In genomic region chr12:19398376-19399363, GRCh38 we compare ENCODE assay signal across 1 cellular context.
TF ChIP-seq lines count a peak whose summit lies in the region.

No MANE protein-coding gene starts in this region.

TF ChIP-seq in GM23338, 12 proteins besides CTCF, POLR2A, EP300 and RAD21 (continued from another document):
- TF ChIP-seq ZNF462 (CRISPR knock-in tag; IDR thresholded peaks at IDR 0.05) (no peak), ETS1 (IDR thresholded peaks at IDR 0.05) (no peak), STAT1 (IDR thresholded peaks at IDR 0.05; ENCODE audit: unreplicated experiment) (no peak), EZH2 (IDR thresholded peaks at IDR 0.05; ENCODE audit: low read depth, unreplicated experiment) (no peak), EZH2phosphoT487 (IDR thresholded peaks at IDR 0.05; ENCODE audit: unreplicated experiment) (no peak), ZNF114 (CRISPR knock-in tag; IDR thresholded peaks at IDR 0.05) (no peak), REST (IDR thresholded peaks at IDR 0.05; ENCODE audit: unreplicated experiment) (no peak), CREB1 (CRISPR knock-in tag; IDR thresholded peaks at IDR 0.05; ENCODE audit: low read depth) (no peak), POLR2AphosphoS5 (IDR thresholded peaks at IDR 0.05; ENCODE audit: low read depth) (no peak)
